9 cellular contexts compared by ENCODE assay signal in genomic region chr1:111227434-111227833, GRCh38. TPM values are rescaled to one million over a fixed set of nuclear protein-coding genes. Genes with fewer than 3 reads are reported as not detected.
DNase-seq lines count a peak whose midpoint lies in the region; ATAC-seq, FAIRE-seq and TF ChIP-seq lines count a peak whose summit lies in the region.
"Had no signal": no experiment of that assay in that cellular context is flagged by ENCODE, and none has a peak within 500 bp of the region (broad histone marks: within the 10 kb centered on the region; RNA-seq: fewer than 3 reads in every experiment).

Gene CHI3L2, plus strand, starts transcription at chr1:111227713. Its CDS starts 17 bp downstream, at chr1:111227730.

- H3K27me3 Mint-ChIP-seq in activated CD4-positive, alpha-beta T cell treated with anti-CD3 and anti-CD28 coated beads for 36 hours, result no peaks in the 10 kb centered on the region

- H3K9me3 Mint-ChIP-seq in activated CD4-positive, alpha-beta T cell treated with anti-CD3 and anti-CD28 coated beads for 36 hours (ENCODE audit: low read depth), result no peaks in the 10 kb centered on the region

- H3K4me3 ChIP-seq in brain microvascular endothelial cell (ENCODE audit: low read depth, low read length) (no peak within 1 kb of the TSS), left lung (no peak within 1 kb of the TSS), suprapubic skin (no peak within 1 kb of the TSS), small intestine (ENCODE audit: low read depth in 1 of 2, low read length in 2 of 2) (no peak within 1 kb of the TSS)

- peaks cover 88% of the 10 kb centered on the region for H3K4me1 Mint-ChIP-seq in activated CD4-positive, alpha-beta T cell treated with anti-CD3 and anti-CD28 coated beads for 36 hours

- H3K27me3 ChIP-seq in brain microvascular endothelial cell (replicated peaks) (no peaks in the 10 kb centered on the region), left lung (no peaks in the 10 kb centered on the region), suprapubic skin (no peaks in the 10 kb centered on the region), small intestine (ENCODE audit: control insufficient read depth in 2 of 2, insufficient read depth in 2 of 2, low read length in 2 of 2) (no peaks in the 10 kb centered on the region)

- H3K36me3 Mint-ChIP-seq in activated CD4-positive, alpha-beta T cell treated with anti-CD3 and anti-CD28 coated beads for 36 hours (ENCODE audit: low read depth), result no peaks in the 10 kb centered on the region

- no peak for TF ChIP-seq EP300 in suprapubic skin (IDR thresholded peaks at IDR 0.05)

- H3K4me1 ChIP-seq in left lung, result peaks cover 9 to 41% of the 10 kb centered on the region in 2 donors
- peaks cover 17% of the 10 kb centered on the region for H3K4me1 ChIP-seq in suprapubic skin
- peaks cover 0 to 1% of the 10 kb centered on the region in 2 donors for H3K4me1 ChIP-seq in small intestine (ENCODE audit: control insufficient read depth in 2 of 2, insufficient read depth in 1 of 2, low read depth in 1 of 2, low read length in 1 of 2)

- no peak for TF ChIP-seq CTCF in brain microvascular endothelial cell (IDR thresholded peaks at IDR 0.05; ENCODE audit: low read depth, low read length, missing control alignments)
- TF ChIP-seq CTCF in left lung (IDR thresholded peaks at IDR 0.05), result no peak
- no peak for TF ChIP-seq CTCF in suprapubic skin (IDR thresholded peaks at IDR 0.05)

- no peaks in the 10 kb centered on the region for H3K9me3 ChIP-seq in left lung
- H3K9me3 ChIP-seq in suprapubic skin, result no peaks in the 10 kb centered on the region
- H3K9me3 ChIP-seq in small intestine (ENCODE audit: control insufficient read depth, low read depth), result no peaks in the 10 kb centered on the region

- in situ Hi-C loops in brain microvascular endothelial cell (cut with HindIII; ENCODE audit: low pct_ligation_motif_present, low sequenced_read_pairs), result no loop called here

- peak within 1 kb of the TSS; percentile 45 for H3K27ac Mint-ChIP-seq in activated CD4-positive, alpha-beta T cell treated with anti-CD3 and anti-CD28 coated beads for 36 hours

- POLR2A ChIA-PET in activated CD4-positive, alpha-beta T cell treated with anti-CD3 and anti-CD28 coated beads for 36 hours (lab: Charles Lee), result interaction anchor here (0.6 to 1.7 kb wide), 2 partner anchors 8 to 241 kb away, joined by 3 to 6 read pairs; no protein-coding TSS in a partner anchor

- no peak for ATAC-seq in activated CD4-positive, alpha-beta T cell treated with anti-CD3 and anti-CD28 coated beads for 36 hours
- ATAC-seq in left lung, result peak; percentile 40

- no peak for FAIRE-seq in small intestine (lab: Jason Lieb, UNC)
- FAIRE-seq: TTC549 had no signal

- no peak for DNase-seq in activated CD4-positive, alpha-beta T cell treated with anti-CD3 and anti-CD28 coated beads for 36 hours
- no peak for DNase-seq in activated CD4-positive, alpha-beta T cell treated with anti-CD3 and anti-CD28 coated beads, Interleukin-2, amount 50 U/mL, for 4 hours
- DNase-seq in brain microvascular endothelial cell (no peak), left lung (no peak), suprapubic skin (ENCODE audit: low spot score in 2 of 2) (no peak), small intestine (no peak), NCI-H2171 (lab: John Stamatoyannopoulos, UW) (no peak)
- DNase-seq in activated CD4-positive, alpha-beta T cell treated with anti-CD3 and anti-CD28 coated beads for 48 hours, result no peak

- intact Hi-C loops in activated CD4-positive, alpha-beta T cell treated with anti-CD3 and anti-CD28 coated beads for 36 hours (cut with DNase I, micrococcal nuclease), result no loop called here
- intact Hi-C loops in left lung (cut with DNase I), result loop anchor here in 1 of 2 donors (10.0 kb wide), 1 partner anchor 177 kb away; no protein-coding TSS in a partner anchor

- H3K27ac ChIP-seq in brain microvascular endothelial cell (peak within 1 kb of the TSS; percentile 60), left lung (peak within 1 kb of the TSS; percentile 41 to 53), suprapubic skin (peak within 1 kb of the TSS; percentile 42), small intestine (ENCODE audit: low read depth in 1 of 2, low read length in 1 of 2) (no peak within 1 kb of the TSS)

- 39% methylated on average over 3 of the region's 3 CpGs for WGBS in suprapubic skin
- 67 to 85% (median 78%) methylated on average over 3 of the region's 3 CpGs for WGBS in small intestine, 3 donors

- no peak within 1 kb of the TSS for H3K4me3 Mint-ChIP-seq in activated CD4-positive, alpha-beta T cell treated with anti-CD3 and anti-CD28 coated beads for 36 hours

- no peak for TF ChIP-seq POLR2A in suprapubic skin (IDR thresholded peaks at IDR 0.05)

- H3K36me3 ChIP-seq in brain microvascular endothelial cell (replicated peaks) (no peaks in the 10 kb centered on the region), left lung (no peaks in the 10 kb centered on the region), suprapubic skin (no peaks in the 10 kb centered on the region), small intestine (ENCODE audit: control insufficient read depth in 2 of 2, insufficient read depth in 2 of 2, low read length in 2 of 2) (no peaks in the 10 kb centered on the region)

- CTCF ChIA-PET in activated CD4-positive, alpha-beta T cell treated with anti-CD3 and anti-CD28 coated beads for 36 hours (lab: Charles Lee), result interaction anchor here (0.6 to 2.4 kb wide), 7 partner anchors 8 to 1486 kb away, joined by 3 to 8 read pairs (median 4); no protein-coding TSS in a partner anchor

RNA-seq across cellular contexts. Expression of gene CHI3L2, which starts in this region (rescaled TPM):
- total RNA-seq in activated CD4-positive, alpha-beta T cell treated with anti-CD3 and anti-CD28 coated beads for 36 hours, result 10 to 100 TPM; 12.7 TPM
- total RNA-seq in left lung (100 to 1,000 TPM in 1 of 2 donors, 1 to 10 TPM in 1; 8.0 to 222 TPM), suprapubic skin (1 to 10 TPM; 4.7 to 9.8 (median 7.7) TPM)
- 1 to 10 TPM; 1.1 to 4.7 (median 1.9) TPM for polyA plus RNA-seq in small intestine

Comparison
In these comparisons a context has a peak if more than half of its experiments do, and no peak if none do; other contexts are left out.
1. H3K27ac ChIP-seq: peak in brain microvascular endothelial cell (single experiment), left lung (2 of 2) and suprapubic skin (single experiment); none in small intestine (0 of 2).